24 cellular contexts compared by ENCODE assay signal in genomic region chr18:78661316-78661715, GRCh38.
"Had no signal": no experiment of that assay in that cellular context is flagged by ENCODE, and none has a peak within 500 bp of the region (broad histone marks: within the 10 kb centered on the region; RNA-seq: fewer than 3 reads in every experiment).

No MANE protein-coding gene starts in this region.

- H3K4me1 Mint-ChIP-seq: endodermal cell, mesothelial cell of epicardium had no signal

- H3K36me3 ChIP-seq: colonic mucosa, esophagus squamous epithelium, gastrocnemius medialis, heart right ventricle, left lung, lower lobe of right lung had no signal

- H3K27me3 ChIP-seq: colonic mucosa, gastrocnemius medialis had no signal

- H3K4me1 ChIP-seq: colonic mucosa, esophagus squamous epithelium, gastrocnemius medialis, heart right ventricle, left lung, lower lobe of right lung had no signal

- DNase-seq: colonic mucosa; cortex of kidney; effector CD8-positive, alpha-beta T cell; effector memory CD8-positive, alpha-beta T cell; endodermal cell; erythroblast; esophagus squamous epithelium; foreskin fibroblast; foreskin melanocyte; gastrocnemius medialis; glutamatergic neuron; head of caudate nucleus; heart right ventricle; hippocampal formation; left cardiac atrium; left ventricle myocardium superior; lower lobe of right lung; mesenchymal stem cell; mucosa of descending colon had no signal

- H3K9me3 ChIP-seq: colonic mucosa, esophagus squamous epithelium, gastrocnemius medialis, heart right ventricle, left lung, lower lobe of right lung, mucosa of descending colon had no signal

- ATAC-seq: effector memory CD8-positive, alpha-beta T cell; esophagus mucosa; gastrocnemius medialis; heart right ventricle; left cardiac atrium; left lung; left ventricle myocardium superior; lower lobe of right lung; mucosa of descending colon had no signal

- H3K27ac ChIP-seq: colonic mucosa, epithelial cell of prostate, esophagus squamous epithelium, gastrocnemius medialis, heart right ventricle, left lung, lower lobe of right lung had no signal

- H3K4me3 Mint-ChIP-seq: dendritic cell treated with granulocyte-macrophage colony-stimulating factor and Interleukin-4, amounts not matched to agents 40 ng/mL and 50 ng/mL, for 4 days; effector memory CD8-positive, alpha-beta T cell; endodermal cell; mesothelial cell of epicardium had no signal

- H3K27ac Mint-ChIP-seq: dendritic cell treated with granulocyte-macrophage colony-stimulating factor and Interleukin-4, amounts not matched to agents 40 ng/mL and 50 ng/mL, for 4 days; endodermal cell; mesothelial cell of epicardium had no signal

- H3K9me3 Mint-ChIP-seq: dendritic cell treated with granulocyte-macrophage colony-stimulating factor and Interleukin-4, amounts not matched to agents 40 ng/mL and 50 ng/mL, for 4 days; effector memory CD8-positive, alpha-beta T cell had no signal

- H3K4me3 ChIP-seq: colonic mucosa, esophagus squamous epithelium, gastrocnemius medialis, heart right ventricle, left lung, lower lobe of right lung, mucosa of descending colon had no signal

- H3K36me3 Mint-ChIP-seq: mesothelial cell of epicardium had no signal
